In the genomic region with DNA sequence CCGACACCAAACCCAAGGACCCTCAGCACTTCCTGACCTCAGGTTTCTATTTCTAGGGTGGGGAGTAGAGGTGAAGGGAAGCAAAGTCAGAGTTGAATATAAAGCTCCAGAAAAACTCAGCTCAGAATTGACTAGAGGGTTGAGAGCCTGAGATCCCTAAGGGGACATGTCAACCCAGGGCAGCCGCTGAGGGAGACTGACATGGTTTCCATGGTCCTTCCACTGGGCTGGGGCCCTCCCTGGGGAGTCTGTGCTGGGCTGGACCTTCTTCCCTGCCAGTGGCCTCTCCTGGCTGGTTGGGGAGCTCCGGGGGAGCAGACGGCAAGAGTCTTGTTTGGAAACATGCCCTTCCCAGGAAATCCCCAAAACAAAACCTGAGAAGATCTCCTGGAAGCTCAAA, we compare ENCODE assay signal across 10 cellular contexts.
DNase-seq lines count a peak whose midpoint lies in the region; ATAC-seq and TF ChIP-seq lines count a peak whose summit lies in the region.
"Had no signal": no experiment of that assay in that cellular context is flagged by ENCODE, and none has a peak within 500 bp of the region (broad histone marks: within the 10 kb centered on the region; RNA-seq: fewer than 3 reads in every experiment).

No MANE protein-coding gene starts in this region.

- no peak for TF ChIP-seq CTCF in CD8-positive, alpha-beta T cell (IDR thresholded peaks at IDR 0.05)
- no peak for TF ChIP-seq CTCF in WERI-Rb-1 (IDR thresholded peaks at IDR 0.05; ENCODE audit: low read depth, low read length)
- no peak for TF ChIP-seq CTCF in heart right ventricle (IDR thresholded peaks at IDR 0.05)
- no peak for TF ChIP-seq CTCF in psoas muscle (IDR thresholded peaks at IDR 0.05)
- no peak for TF ChIP-seq CTCF in endodermal cell (conservative IDR thresholded peaks at IDR 0.05)

- POLR2A ChIA-PET in CD8-positive, alpha-beta T cell (lab: Charles Lee) = interaction anchor here (1.2 kb wide), 1 partner anchor 121 kb away, joined by 4 read pairs; a partner anchor contains a TSS

- 38 to 42% methylated on average over 4 of the region's 4 CpGs for WGBS in heart right ventricle, 2 donors
- WGBS in psoas muscle, 3 donors = 48 to 61% (median 48%) methylated on average over 4 of the region's 4 CpGs
- 86 to 91% methylated on average over 3 to 4 of the region's 4 CpGs for WGBS in endodermal cell (ENCODE audit: insufficient coverage in 1 of 2, insufficient read length in 1 of 2), 2 experiments

- H3K4me1 ChIP-seq in CD8-positive, alpha-beta T cell (ENCODE audit: insufficient read depth, low read length) = peaks cover 34% of the 10 kb centered on the region
- H3K4me1 ChIP-seq in heart right ventricle (peaks cover 29 to 82% (median 54%) of the 10 kb centered on the region in 9 donors), psoas muscle (peaks cover 30% of the 10 kb centered on the region), endodermal cell (ENCODE audit: control insufficient read depth, insufficient read depth, low read length) (no peaks in the 10 kb centered on the region)

- no peaks in the 10 kb centered on the region for H3K27me3 ChIP-seq in CD8-positive, alpha-beta T cell (ENCODE audit: insufficient read depth, low read length)
- H3K27me3 ChIP-seq in WERI-Rb-1 (ENCODE audit: insufficient read depth, low read depth, severe bottlenecking) (no peaks in the 10 kb centered on the region), heart right ventricle (no peaks in the 10 kb centered on the region), psoas muscle (ENCODE audit: insufficient read depth in 3 of 3, low read length in 2 of 3) (no peaks in the 10 kb centered on the region), endodermal cell (ENCODE audit: control insufficient read depth, insufficient read depth, low read length, poor library complexity, severe bottlenecking) (no peaks in the 10 kb centered on the region)

- H3K27me3 Mint-ChIP-seq in CD8-positive, alpha-beta T cell (ENCODE audit: low read depth) = no peaks in the 10 kb centered on the region
- H3K27me3 Mint-ChIP-seq in endodermal cell (ENCODE audit: insufficient read depth) = no peaks in the 10 kb centered on the region

- peak overlapping the region; percentile 79 for H3K4me3 Mint-ChIP-seq in CD8-positive, alpha-beta T cell
- no peak overlapping the region for H3K4me3 Mint-ChIP-seq in endodermal cell

- no peaks in the 10 kb centered on the region for H3K9me3 ChIP-seq in CD8-positive, alpha-beta T cell (ENCODE audit: low read length)
- peaks cover 9% of the 10 kb centered on the region for H3K9me3 ChIP-seq in WERI-Rb-1 (ENCODE audit: severe bottlenecking)
- H3K9me3 ChIP-seq in heart right ventricle = no peaks in the 10 kb centered on the region
- no peaks in the 10 kb centered on the region for H3K9me3 ChIP-seq in psoas muscle
- peaks cover 9% of the 10 kb centered on the region for H3K9me3 ChIP-seq in endodermal cell (ENCODE audit: control insufficient read depth, low read length)

- no peaks in the 10 kb centered on the region for H3K36me3 ChIP-seq in CD8-positive, alpha-beta T cell (ENCODE audit: insufficient read depth, low read length)
- H3K36me3 ChIP-seq in WERI-Rb-1 (no peaks in the 10 kb centered on the region), heart right ventricle (no peaks in the 10 kb centered on the region), psoas muscle (ENCODE audit: insufficient read depth in 1 of 2, low read depth in 1 of 2) (no peaks in the 10 kb centered on the region), endodermal cell (ENCODE audit: control insufficient read depth, insufficient read depth, low read length) (no peaks in the 10 kb centered on the region)

- no peak overlapping the region for H3K4me3 ChIP-seq in CD8-positive, alpha-beta T cell (ENCODE audit: low read depth, low read length)
- H3K4me3 ChIP-seq in WERI-Rb-1 (ENCODE audit: low read depth, low read length) (no peak overlapping the region), heart right ventricle (no peak overlapping the region), psoas muscle (no peak overlapping the region), endodermal cell (ENCODE audit: low read length) (no peak overlapping the region)

- CTCF ChIA-PET in CD8-positive, alpha-beta T cell (lab: Charles Lee) = interaction anchor here (1.2 to 2.0 kb wide), 3 partner anchors 419 to 532 kb away, joined by 4 to 8 read pairs (median 5); no protein-coding TSS in a partner anchor

- DNase-seq in CD8-positive, alpha-beta T cell = no peak
- DNase-seq in WERI-Rb-1 (peak; percentile 4), heart right ventricle (peak; percentile 3 to 35), psoas muscle (peak; percentile 23 to 59), DMS53 treated with DMSO at 0.1 percent for 48 hours (lab: John Stamatoyannopoulos, UW; ENCODE audit: unreplicated experiment) (no peak), NCI-H1048 (lab: John Stamatoyannopoulos, UW) (no peak), endodermal cell (no peak), SW 1271 (lab: John Stamatoyannopoulos, UW) (no peak)
- DNase-seq: DMS79, NCI-H526 had no signal

- peaks cover 37% of the 10 kb centered on the region for H3K4me1 Mint-ChIP-seq in CD8-positive, alpha-beta T cell (ENCODE audit: low read depth)
- no peaks in the 10 kb centered on the region for H3K4me1 Mint-ChIP-seq in endodermal cell

- peak overlapping the region; percentile 94 for H3K27ac Mint-ChIP-seq in CD8-positive, alpha-beta T cell
- H3K27ac Mint-ChIP-seq in endodermal cell = no peak overlapping the region

- no peaks in the 10 kb centered on the region for H3K36me3 Mint-ChIP-seq in CD8-positive, alpha-beta T cell
- no peaks in the 10 kb centered on the region for H3K36me3 Mint-ChIP-seq in endodermal cell (ENCODE audit: low read depth)

- H3K9ac ChIP-seq in endodermal cell (ENCODE audit: extremely low read depth, low read length, poor library complexity, severe bottlenecking) = no peak overlapping the region

- peak overlapping the region; percentile 25 for H3K27ac ChIP-seq in CD8-positive, alpha-beta T cell (ENCODE audit: low read depth, low read length)
- H3K27ac ChIP-seq in WERI-Rb-1 (no peak overlapping the region), heart right ventricle (peak overlapping the region in 9 of 10 donors; percentile 34 to 98 (median 72)), psoas muscle (peak overlapping the region; percentile 44), endodermal cell (ENCODE audit: low read depth, low read length) (no peak overlapping the region)

- H3K9me3 Mint-ChIP-seq in CD8-positive, alpha-beta T cell = no peaks in the 10 kb centered on the region
- H3K9me3 Mint-ChIP-seq in endodermal cell = peaks cover 47% of the 10 kb centered on the region

- intact Hi-C loops in CD8-positive, alpha-beta T cell (cut with DNase I, micrococcal nuclease) = no loop called here
- intact Hi-C loops in heart right ventricle (cut with DNase I) = no loop called here
- intact Hi-C loops in psoas muscle (cut with DNase I) = no loop called here

- no peak for ATAC-seq in CD8-positive, alpha-beta T cell
- no peak for ATAC-seq in heart right ventricle
- ATAC-seq in psoas muscle = no peak

Comparison
In these comparisons a context has a peak if more than half of its experiments do, and no peak if none do; other contexts are left out.
1. DNase-seq: peak in WERI-Rb-1 (single experiment), heart right ventricle (2 of 2) and psoas muscle (2 of 2); none in CD8-positive, alpha-beta T cell (0 of 7), DMS53 treated with DMSO at 0.1 percent for 48 hours (single experiment), NCI-H1048 (single experiment), endodermal cell (single experiment) and SW 1271 (0 of 2).
2. H3K27ac ChIP-seq: peak in CD8-positive, alpha-beta T cell (single experiment), heart right ventricle (9 of 10) and psoas muscle (single experiment); none in WERI-Rb-1 (single experiment) and endodermal cell (single experiment).